ENCODE assay signal across 25 cellular contexts in the genomic region with DNA sequence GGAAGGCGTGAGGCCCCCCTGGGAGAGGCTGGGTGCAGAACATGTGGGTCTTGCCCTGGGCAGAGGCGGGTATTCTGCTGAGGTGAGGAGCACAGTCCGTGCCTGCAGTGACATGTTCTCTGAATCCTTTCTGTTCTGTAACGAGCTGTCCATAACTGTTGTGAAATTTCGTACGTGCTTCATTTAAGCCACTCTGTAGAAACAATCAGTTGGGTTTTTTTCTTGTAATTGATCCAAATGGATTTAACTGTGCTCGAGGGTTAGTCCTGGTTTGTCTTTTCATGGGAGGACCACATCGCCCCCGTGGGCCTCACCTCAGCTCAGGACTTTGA. TPM values are rescaled to one million over a fixed set of nuclear protein-coding genes. Genes with fewer than 3 reads are reported as not detected.
DNase-seq lines count a peak whose midpoint lies in the region; ATAC-seq, FAIRE-seq and TF ChIP-seq lines count a peak whose summit lies in the region.
"Had no signal": no experiment of that assay in that cellular context is flagged by ENCODE, and none has a peak within 500 bp of the region (broad histone marks: within the 10 kb centered on the region; RNA-seq: fewer than 3 reads in every experiment).

No MANE protein-coding gene starts in this region.

- no peak for TF ChIP-seq CTCF in bronchial epithelial cell (IDR thresholded peaks at IDR 0.05; ENCODE audit: insufficient read depth, low read length, severe bottlenecking)
- no peak for TF ChIP-seq CTCF in glutamatergic neuron (IDR thresholded peaks at IDR 0.05; ENCODE audit: partially characterized antibody, unreplicated experiment)
- TF ChIP-seq CTCF in sigmoid colon (IDR thresholded peaks at IDR 0.05) = no peak

- intact Hi-C loops in left cardiac atrium (cut with DNase I) = no loop called here
- intact Hi-C loops in Right ventricle myocardium inferior (cut with DNase I) = no loop called here
- intact Hi-C loops in sigmoid colon (cut with DNase I) = no loop called here
- intact Hi-C loops in activated CD4-positive, alpha-beta T cell treated with anti-CD3 and anti-CD28 coated beads for 36 hours (cut with DNase I, micrococcal nuclease) = no loop called here

- POLR2A ChIA-PET in activated CD4-positive, alpha-beta T cell treated with anti-CD3 and anti-CD28 coated beads for 36 hours (lab: Charles Lee) = interaction anchor here (0.7 kb wide), 1 partner anchor 879 kb away, joined by 3 read pairs; no protein-coding TSS in a partner anchor

- H3K36me3 ChIP-seq in bronchial epithelial cell (ENCODE audit: control insufficient read depth, insufficient read depth, low read length) (peaks cover 8% of the 10 kb centered on the region), sigmoid colon (peaks cover 8 to 63% (median 37%) of the 10 kb centered on the region in 4 donors)

- H3K9me3 Mint-ChIP-seq in glutamatergic neuron (ENCODE audit: unreplicated experiment) = peaks cover 6% of the 10 kb centered on the region
- H3K9me3 Mint-ChIP-seq in activated CD4-positive, alpha-beta T cell treated with anti-CD3 and anti-CD28 coated beads for 36 hours (ENCODE audit: low read depth) = no peaks in the 10 kb centered on the region
- H3K9me3 Mint-ChIP-seq: CD8-positive, alpha-beta memory T cell had no signal

- H3K4me1 Mint-ChIP-seq in glutamatergic neuron (ENCODE audit: low read depth, unreplicated experiment) = no peaks in the 10 kb centered on the region
- no peaks in the 10 kb centered on the region for H3K4me1 Mint-ChIP-seq in activated CD4-positive, alpha-beta T cell treated with anti-CD3 and anti-CD28 coated beads for 36 hours

- peaks cover 7% of the 10 kb centered on the region for H3K27me3 Mint-ChIP-seq in glutamatergic neuron (ENCODE audit: unreplicated experiment)
- H3K27me3 Mint-ChIP-seq in activated CD4-positive, alpha-beta T cell treated with anti-CD3 and anti-CD28 coated beads for 36 hours = no peaks in the 10 kb centered on the region
- H3K27me3 Mint-ChIP-seq: CD8-positive, alpha-beta memory T cell had no signal

- H3K4me3 Mint-ChIP-seq in glutamatergic neuron (ENCODE audit: unreplicated experiment) = no peak overlapping the region
- H3K4me3 Mint-ChIP-seq in activated CD4-positive, alpha-beta T cell treated with anti-CD3 and anti-CD28 coated beads for 36 hours = no peak overlapping the region
- H3K4me3 Mint-ChIP-seq: CD8-positive, alpha-beta memory T cell had no signal

- CTCF ChIA-PET in activated CD4-positive, alpha-beta T cell treated with anti-CD3 and anti-CD28 coated beads for 36 hours (lab: Charles Lee) = interaction anchor here (0.9 kb wide), 1 partner anchor 80 kb away, joined by 3 read pairs; no protein-coding TSS in a partner anchor

- H3K4me3 ChIP-seq in bronchial epithelial cell (ENCODE audit: low read depth, low read length) (no peak overlapping the region), sigmoid colon (no peak overlapping the region)
- H3K4me3 ChIP-seq: Peyer's patch had no signal

- no peak for TF ChIP-seq POLR2A in sigmoid colon (IDR thresholded peaks at IDR 0.05)

- no peak overlapping the region for H3K27ac ChIP-seq in sigmoid colon
- H3K27ac ChIP-seq: C4-2B, Peyer's patch had no signal

- H3K27ac Mint-ChIP-seq in glutamatergic neuron (ENCODE audit: unreplicated experiment) = peak overlapping the region; percentile 72
- H3K27ac Mint-ChIP-seq in activated CD4-positive, alpha-beta T cell treated with anti-CD3 and anti-CD28 coated beads for 36 hours = no peak overlapping the region

- 89 to 90% methylated on average over 9 of the region's 9 CpGs for WGBS in sigmoid colon, 2 donors

- FAIRE-seq in bronchial epithelial cell (lab: Jason Lieb, UNC) = no peak
- FAIRE-seq: A204.1, D721Med, H54, HTR-8/SVneo had no signal

- no peaks in the 10 kb centered on the region for H3K4me1 ChIP-seq in sigmoid colon
- H3K4me1 ChIP-seq: Peyer's patch had no signal

- no peaks in the 10 kb centered on the region for H3K9me3 ChIP-seq in sigmoid colon
- H3K9me3 ChIP-seq: Peyer's patch had no signal

- DNase-seq in left cardiac atrium (peak; percentile 4), Right ventricle myocardium inferior (ENCODE audit: missing footprints) (no peak), bronchial epithelial cell (ENCODE audit: low read depth) (peak; percentile 41), glutamatergic neuron (no peak), sigmoid colon (peak; percentile 19), islet precursor cell (no peak)
- DNase-seq in stimulated activated CD4-positive, alpha-beta T cell treated with anti-CD3 and anti-CD28 coated beads, Interleukin-1b, Interleukin-23, amount 100 ng/mL, for 48 hours = no peak
- no peak for DNase-seq in activated CD4-positive, alpha-beta T cell treated with anti-CD3 and anti-CD28 coated beads for 36 hours
- DNase-seq: DMS53, GF-D8, KG1, NCI-H1092 treated with DMSO at 0.1 percent for 48 hours, NCI-H1436 treated with DMSO at 0.1 percent for 48 hours, NCI-H2029, NCI-H345, NCI-H524, NCI-H82, Peyer's patch, SHP77 had no signal

- ATAC-seq in left cardiac atrium (no peak), Right ventricle myocardium inferior (no peak)
- no peak for ATAC-seq in activated CD4-positive, alpha-beta T cell treated with anti-CD3 and anti-CD28 coated beads for 36 hours

- no peaks in the 10 kb centered on the region for H3K27me3 ChIP-seq in bronchial epithelial cell (ENCODE audit: control insufficient read depth, insufficient read depth, low read length)
- H3K27me3 ChIP-seq in sigmoid colon = no peaks in the 10 kb centered on the region
- H3K27me3 ChIP-seq: Peyer's patch had no signal

- no peaks in the 10 kb centered on the region for H3K36me3 Mint-ChIP-seq in glutamatergic neuron (ENCODE audit: unreplicated experiment)
- peaks cover 17% of the 10 kb centered on the region for H3K36me3 Mint-ChIP-seq in activated CD4-positive, alpha-beta T cell treated with anti-CD3 and anti-CD28 coated beads for 36 hours (ENCODE audit: low read depth)

- no peak for TF ChIP-seq EP300 in sigmoid colon (IDR thresholded peaks at IDR 0.05)

RNA-seq across cellular contexts. Expression of a gene that starts 45.4 kb away (rescaled TPM):
- 10 to 100 TPM; 27.2 to 33.0 TPM for total RNA-seq in left cardiac atrium
- 23.9 TPM for total RNA-seq in Right ventricle myocardium inferior
- total RNA-seq in bronchial epithelial cell = 28.2 and 35.5 TPM in 2 replicates
- total RNA-seq in glutamatergic neuron (ENCODE audit: unreplicated experiment) = 55.4 TPM
- 10 to 100 TPM; 22.8 to 49.3 (median 25.5) TPM for total RNA-seq in sigmoid colon
- 10 to 100 TPM in 2 of 3 donors, 1 to 10 TPM in 1; 9.0 to 27.5 (median 11.4) TPM for polyA plus RNA-seq in sigmoid colon
- total RNA-seq in activated CD4-positive, alpha-beta T cell treated with anti-CD3 and anti-CD28 coated beads for 36 hours = 10 to 100 TPM; 25.2 to 27.7 TPM

Comparison
In these comparisons a context has a peak if more than half of its experiments do, and no peak if none do; other contexts are left out.
1. DNase-seq: peak in left cardiac atrium (single experiment), bronchial epithelial cell (single experiment) and sigmoid colon (single experiment); none in Right ventricle myocardium inferior (single experiment), glutamatergic neuron (single experiment), stimulated activated CD4-positive, alpha-beta T cell treated with anti-CD3 and anti-CD28 coated beads, Interleukin-1b, Interleukin-23, amount 100 ng/mL, for 48 hours (single experiment), islet precursor cell (single experiment) and activated CD4-positive, alpha-beta T cell treated with anti-CD3 and anti-CD28 coated beads for 36 hours (single experiment).